In the genomic region with DNA sequence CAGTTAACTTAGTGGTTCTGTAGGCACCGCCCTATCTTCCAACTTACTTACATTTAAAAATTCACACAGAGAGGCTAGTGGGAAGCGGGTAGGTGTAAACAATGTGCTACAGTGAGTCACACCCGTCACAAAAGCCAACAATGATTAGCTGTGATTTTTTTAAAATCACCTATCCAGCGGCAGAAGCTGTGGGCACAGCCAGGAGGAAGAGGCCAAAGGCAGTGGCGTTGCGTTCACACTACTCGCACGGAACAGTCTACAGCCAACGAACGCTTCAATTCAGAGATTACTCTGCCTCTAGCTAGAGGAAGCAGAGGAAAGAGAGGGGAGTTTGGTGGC, we compare ENCODE assay signal across 8 cellular contexts. TPM values are rescaled to one million over a fixed set of nuclear protein-coding genes. Genes with fewer than 3 reads are reported as not detected.
DNase-seq lines count a peak whose midpoint lies in the region; ATAC-seq and TF ChIP-seq lines count a peak whose summit lies in the region.

No MANE protein-coding gene starts in this region.

- ATAC-seq in GM18867 (IDR thresholded peaks at IDR 0.05; ENCODE audit: unreplicated experiment), result peak; percentile 34
- ATAC-seq in HG03097 (IDR thresholded peaks at IDR 0.05; ENCODE audit: low FRiP score, unreplicated experiment), result peak; percentile 36

- H3K4me1 ChIP-seq in SJSA1 (replicated peaks) (peaks cover 22% of the 10 kb centered on the region), ovary (ENCODE audit: insufficient read depth) (no peaks in the 10 kb centered on the region)

- intact Hi-C loops in ovary (cut with DNase I), result loop anchor here in 1 of 4 donors (10.0 kb wide), 1 partner anchor 1050 kb away; no protein-coding TSS in a partner anchor

- H3K36me3 ChIP-seq in SJSA1, result no peaks in the 10 kb centered on the region
- no peaks in the 10 kb centered on the region for H3K36me3 ChIP-seq in ovary

- TF ChIP-seq POLR2A in ovary (IDR thresholded peaks at IDR 0.05), result no peak

- no peak for TF ChIP-seq CTCF in AG04449 (IDR thresholded peaks at IDR 0.05; ENCODE audit: insufficient read depth, low read length, missing control alignments)
- TF ChIP-seq CTCF in fibroblast of the aortic adventitia (IDR thresholded peaks at IDR 0.05; ENCODE audit: insufficient read depth, low read length), result no peak
- no peak for TF ChIP-seq CTCF in ovary (IDR thresholded peaks at IDR 0.05)

- POLR2A ChIA-PET in AG04449 (lab: Yijun Ruan, JAX), result interaction anchor here (0.6 kb wide), 1 partner anchor 595 kb away, joined by 3 read pairs; no protein-coding TSS in a partner anchor

- DNase-seq in AG04449 (ENCODE audit: low read depth, low spot score), result no peak
- DNase-seq in SJSA1 (ENCODE audit: low read depth in 1 of 2, low spot score in 2 of 2), result no peak
- no peak for DNase-seq in fibroblast of the aortic adventitia (ENCODE audit: low read depth)
- DNase-seq in ovary, result no peak
- DNase-seq in NCI-H1417 (lab: John Stamatoyannopoulos, UW), result no peak
- DNase-seq in stimulated activated CD4-positive, alpha-beta T cell treated with anti-CD3 and anti-CD28 coated beads, Interleukin-4, amount 100 ng/mL, for 1 hour, result no peak

- H3K9me3 ChIP-seq in SJSA1 (replicated peaks) (no peaks in the 10 kb centered on the region), ovary (no peaks in the 10 kb centered on the region)

- peak overlapping the region; percentile 48; the same call in 1 of the 2 replicates for H3K27ac ChIP-seq in SJSA1
- H3K27ac ChIP-seq in ovary, result peak overlapping the region; percentile 32 to 88

- H3K27me3 ChIP-seq in SJSA1 (replicated peaks) (peaks cover 49% of the 10 kb centered on the region), ovary (no peaks in the 10 kb centered on the region)

- TF ChIP-seq EP300 in ovary (IDR thresholded peaks at IDR 0.05), result no peak

- H3K4me3 ChIP-seq in AG04449 (ENCODE audit: low read depth, low read length) (peak overlapping the region; percentile 79), SJSA1 (peak overlapping the region; percentile 42), fibroblast of the aortic adventitia (ENCODE audit: low read depth, low read length) (peak overlapping the region; percentile 74), ovary (peak overlapping the region; percentile 65)

- CTCF ChIA-PET in AG04449 (lab: Yijun Ruan, JAX), result interaction anchor here (1.0 kb wide), 1 partner anchor 159 kb away, joined by 4 read pairs; no protein-coding TSS in a partner anchor

- 0 to 3% (median 1%) methylated on average over 10 of the region's 10 CpGs for WGBS in ovary, 3 donors

RNA-seq across cellular contexts. Expression of gene NLGN1, which starts 2.5 kb away (rescaled TPM):
- total RNA-seq in SJSA1 (2014; rRNA removed; shearing (Covaris generic)), result 3.2 and 3.9 TPM in 2 replicates
- total RNA-seq in fibroblast of the aortic adventitia (ENCODE audit: low replicate concordance) (6.1 and 16.1 TPM in 2 replicates), ovary (1 to 10 TPM; 1.4 to 7.7 (median 6.2) TPM)
- polyA plus RNA-seq in ovary, result 1 to 10 TPM; 1.2 to 2.1 TPM
